ENCODE assay signal across 29 cellular contexts in the genomic region with DNA sequence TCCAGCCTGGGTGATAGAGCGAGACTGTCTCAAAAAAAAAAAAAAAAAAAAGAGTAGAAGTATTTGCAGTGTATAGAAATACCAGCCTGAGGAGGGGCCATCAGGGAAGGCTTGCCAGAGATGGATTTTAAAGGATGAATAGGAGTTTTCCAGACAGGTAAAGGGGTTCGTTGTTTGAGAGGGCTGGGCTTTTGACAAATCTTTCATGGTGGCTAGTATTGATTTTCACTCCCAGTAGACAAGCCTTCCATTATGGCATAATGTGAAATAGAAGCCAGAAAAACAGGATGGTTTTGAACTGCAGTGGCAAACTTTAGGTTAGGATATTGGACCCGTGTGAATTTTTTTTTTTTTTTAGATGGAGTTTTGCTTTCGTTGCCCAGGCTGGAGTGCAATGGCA.
"Had no signal": no experiment of that assay in that cellular context is flagged by ENCODE, and none has a peak within 500 bp of the region (broad histone marks: within the 10 kb centered on the region; RNA-seq: fewer than 3 reads in every experiment).

No MANE protein-coding gene starts in this region.

- H3K4me3 Mint-ChIP-seq: dendritic cell treated with granulocyte-macrophage colony-stimulating factor and Interleukin-4, amounts not matched to agents 40 ng/mL and 50 ng/mL, for 4 days; endodermal cell; mesothelial cell of epicardium; stimulated activated naive CD8-positive, alpha-beta T cell treated with anti-CD3 and anti-CD28 coated beads, Interleukin-15, amount 100 ng/mL, for 72 hours had no signal

- H3K27ac ChIP-seq: colonic mucosa, esophagus muscularis mucosa, foreskin keratinocyte, gastroesophageal sphincter, heart left ventricle, neutrophil, suprapubic skin, transverse colon, vagina had no signal

- H3K9me3 Mint-ChIP-seq: dendritic cell treated with granulocyte-macrophage colony-stimulating factor and Interleukin-4, amounts not matched to agents 40 ng/mL and 50 ng/mL, for 4 days; endodermal cell; mesothelial cell of epicardium; naive B cell; natural killer cell treated with Interleukin-12 subunit alpha and Interleukin-12 subunit beta and Interleukin-15 and Interleukin-18, amount 100 ng/mL, for 72 hours; neural crest cell; stimulated activated naive CD8-positive, alpha-beta T cell treated with anti-CD3 and anti-CD28 coated beads, Interleukin-15, amount 100 ng/mL, for 72 hours had no signal

- H3K4me3 ChIP-seq: colonic mucosa, esophagus muscularis mucosa, gastroesophageal sphincter, heart left ventricle, left lung, mucosa of descending colon, smooth muscle cell, suprapubic skin, transverse colon, vagina had no signal

- DNase-seq: colonic mucosa; effector CD8-positive, alpha-beta T cell; endodermal cell; heart left ventricle; hippocampal formation; left cardiac atrium; left lung; mesenchymal stem cell; mucosa of descending colon; naive B cell; stimulated activated CD4-positive, alpha-beta T cell treated with anti-CD3 and anti-CD28 coated beads, Interleukin-12 subunit alpha, Interleukin-12 subunit beta, amount 100 ng/mL, for 4 hours; stimulated activated CD4-positive, alpha-beta T cell treated with anti-CD3 and anti-CD28 coated beads, Interleukin-1b, Interleukin-23, amount 100 ng/mL, for 48 hours; stimulated activated CD4-positive, alpha-beta T cell treated with anti-CD3 and anti-CD28 coated beads, Interleukin-4, amount 100 ng/mL, for 1 hour; stimulated activated CD8-positive, alpha-beta memory T cell treated with anti-CD3 and anti-CD28 coated beads, Interleukin-4, amount 100 ng/mL, for 48 hours; stimulated activated naive CD4-positive, alpha-beta T cell; stimulated activated naive CD8-positive, alpha-beta T cell treated with anti-CD3 and anti-CD28 coated beads, Interleukin-15, amount 100 ng/mL, for 72 hours; transverse colon had no signal

- H3K27ac Mint-ChIP-seq: dendritic cell treated with granulocyte-macrophage colony-stimulating factor and Interleukin-4, amounts not matched to agents 40 ng/mL and 50 ng/mL, for 4 days; endodermal cell; mesothelial cell of epicardium had no signal

- H3K4me1 ChIP-seq: colonic mucosa, foreskin keratinocyte had no signal

- H3K36me3 Mint-ChIP-seq: naive B cell had no signal

- ATAC-seq: foreskin keratinocyte; gastroesophageal sphincter; heart left ventricle; left cardiac atrium; mucosa of descending colon; natural killer cell treated with Interleukin-12 subunit alpha and Interleukin-12 subunit beta and Interleukin-15 and Interleukin-18, amount 100 ng/mL, for 72 hours; sciatic nerve; stimulated activated naive CD8-positive, alpha-beta T cell treated with anti-CD3 and anti-CD28 coated beads, Interleukin-15, amount 100 ng/mL, for 72 hours had no signal

- H3K27me3 Mint-ChIP-seq: dendritic cell treated with granulocyte-macrophage colony-stimulating factor and Interleukin-4, amounts not matched to agents 40 ng/mL and 50 ng/mL, for 4 days; naive B cell; natural killer cell treated with Interleukin-12 subunit alpha and Interleukin-12 subunit beta and Interleukin-15 and Interleukin-18, amount 100 ng/mL, for 72 hours; stimulated activated naive CD8-positive, alpha-beta T cell treated with anti-CD3 and anti-CD28 coated beads, Interleukin-15, amount 100 ng/mL, for 72 hours had no signal

- H3K9me3 ChIP-seq: colonic mucosa, esophagus muscularis mucosa, gastroesophageal sphincter, heart left ventricle, left lung, mucosa of descending colon, neutrophil, suprapubic skin, transverse colon, vagina had no signal

- H3K36me3 ChIP-seq: colonic mucosa had no signal

- H3K4me2 ChIP-seq: smooth muscle cell had no signal

- H3K27me3 ChIP-seq: colonic mucosa, esophagus muscularis mucosa, foreskin keratinocyte, gastroesophageal sphincter, heart left ventricle, left lung, neutrophil, suprapubic skin, transverse colon, vagina had no signal
